Comparison of ENCODE assay signal across 10 cellular contexts in the genomic region with DNA sequence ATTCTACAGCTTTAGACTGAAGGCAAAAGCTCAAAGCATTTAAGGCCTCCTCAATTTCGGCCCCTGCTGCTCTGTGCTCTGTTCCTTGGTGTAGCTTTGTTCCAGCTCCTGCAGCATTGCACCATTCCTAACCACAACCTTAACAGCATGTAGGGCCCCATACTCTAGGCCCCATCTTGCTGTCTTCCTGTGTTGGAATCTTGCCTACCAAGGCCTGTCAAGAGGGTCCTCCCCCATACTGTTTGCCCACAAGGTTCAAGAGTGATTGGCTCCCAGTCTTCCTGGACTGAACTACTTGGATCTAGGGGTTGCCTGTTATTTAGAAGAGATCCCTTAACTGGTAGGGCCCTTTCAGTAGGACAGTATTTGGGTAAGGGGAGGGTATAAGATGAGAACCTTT. TPM values are rescaled to one million over a fixed set of nuclear protein-coding genes. Genes with fewer than 3 reads are reported as not detected.
DNase-seq lines count a peak whose midpoint lies in the region; ATAC-seq and TF ChIP-seq lines count a peak whose summit lies in the region.
"Had no signal": no experiment of that assay in that cellular context is flagged by ENCODE, and none has a peak within 500 bp of the region (broad histone marks: within the 10 kb centered on the region; RNA-seq: fewer than 3 reads in every experiment).

No MANE protein-coding gene starts in this region.

- peak overlapping the region in 1 of 3 donors; percentile 9 for H3K4me3 ChIP-seq in breast epithelium
- H3K4me3 ChIP-seq: SJSA1 had no signal

- peaks cover 90% of the 10 kb centered on the region for H3K36me3 Mint-ChIP-seq in MCF 10A (ENCODE audit: insufficient read depth, unreplicated experiment)
- peaks cover 66% of the 10 kb centered on the region for H3K36me3 Mint-ChIP-seq in effector memory CD8-positive, alpha-beta T cell (ENCODE audit: insufficient read depth)

- H3K4me1 Mint-ChIP-seq in MCF 10A (ENCODE audit: insufficient read depth, unreplicated experiment) = peaks cover 21% of the 10 kb centered on the region
- H3K4me1 Mint-ChIP-seq in effector memory CD8-positive, alpha-beta T cell (ENCODE audit: low read depth in 2 of 2) = peaks cover 45 to 53% of the 10 kb centered on the region in 2 donors
- peaks cover 75% of the 10 kb centered on the region for H3K4me1 Mint-ChIP-seq in stimulated activated naive CD8-positive, alpha-beta T cell treated with anti-CD3 and anti-CD28 coated beads, Interleukin-15, amount 100 ng/mL, for 72 hours

- peaks cover 0 to 6% of the 10 kb centered on the region in 2 donors for H3K4me1 ChIP-seq in breast epithelium

- H3K4me3 Mint-ChIP-seq in MCF 10A (ENCODE audit: unreplicated experiment) = peak overlapping the region; percentile 88
- peak overlapping the region; percentile 53 to 98 for H3K4me3 Mint-ChIP-seq in effector memory CD8-positive, alpha-beta T cell
- H3K4me3 Mint-ChIP-seq in stimulated activated naive CD8-positive, alpha-beta T cell treated with anti-CD3 and anti-CD28 coated beads, Interleukin-15, amount 100 ng/mL, for 72 hours = peak overlapping the region; percentile 98 to 99

- intact Hi-C loops in MCF 10A (cut with micrococcal nuclease) = loop anchor here (5.0 kb wide), 1 partner anchor 80 kb away; no protein-coding TSS in a partner anchor
- intact Hi-C loops in breast epithelium (cut with DNase I; ENCODE audit: low total_unique reads) = no loop called here

- CTCF ChIA-PET in MCF 10A (lab: Yijun Ruan, JAX) = interaction anchor here (0.8 to 7.2 kb wide), 6 partner anchors 11 to 148 kb away, joined by 3 to 59 read pairs (median 12); no protein-coding TSS in a partner anchor

- ATAC-seq in effector memory CD8-positive, alpha-beta T cell (replicated peaks) = no peak
- ATAC-seq in stimulated activated naive CD8-positive, alpha-beta T cell treated with anti-CD3 and anti-CD28 coated beads, Interleukin-15, amount 100 ng/mL, for 72 hours = no peak
- ATAC-seq in HG02763 (IDR thresholded peaks at IDR 0.05; ENCODE audit: unreplicated experiment) = no peak

- no peak overlapping the region for H3K27ac ChIP-seq in breast epithelium
- H3K27ac ChIP-seq: SJSA1 had no signal

- H3K9me3 ChIP-seq in breast epithelium = no peaks in the 10 kb centered on the region
- H3K9me3 ChIP-seq: SJSA1 had no signal

- TF ChIP-seq POLR2A in breast epithelium (IDR thresholded peaks at IDR 0.05) = no peak

- POLR2A ChIA-PET in MCF 10A (lab: Yijun Ruan, JAX) = interaction anchor here (1.3 to 8.4 kb wide), 9 partner anchors 9 to 225 kb away, joined by 4 to 238 read pairs (median 10); partner anchors contain the start of genes CENPV, PIGL and UBB

- H3K36me3 ChIP-seq in breast epithelium = no peaks in the 10 kb centered on the region

- H3K27me3 ChIP-seq in breast epithelium = no peaks in the 10 kb centered on the region
- H3K27me3 ChIP-seq: SJSA1 had no signal

- peak overlapping the region; percentile 63 for H3K27ac Mint-ChIP-seq in MCF 10A (ENCODE audit: low read depth, unreplicated experiment)
- peak overlapping the region; percentile 74 to 99 for H3K27ac Mint-ChIP-seq in effector memory CD8-positive, alpha-beta T cell
- H3K27ac Mint-ChIP-seq in stimulated activated naive CD8-positive, alpha-beta T cell treated with anti-CD3 and anti-CD28 coated beads, Interleukin-15, amount 100 ng/mL, for 72 hours = peak overlapping the region; percentile 82 to 90

- H3K27me3 Mint-ChIP-seq in MCF 10A (ENCODE audit: insufficient read depth, unreplicated experiment) = no peaks in the 10 kb centered on the region
- no peaks in the 10 kb centered on the region for H3K27me3 Mint-ChIP-seq in effector memory CD8-positive, alpha-beta T cell
- no peaks in the 10 kb centered on the region for H3K27me3 Mint-ChIP-seq in stimulated activated naive CD8-positive, alpha-beta T cell treated with anti-CD3 and anti-CD28 coated beads, Interleukin-15, amount 100 ng/mL, for 72 hours

- TF ChIP-seq CTCF in MCF 10A (IDR thresholded peaks at IDR 0.05; ENCODE audit: unreplicated experiment) (no peak), breast epithelium (IDR thresholded peaks at IDR 0.05) (no peak)

- DNase-seq in MCF 10A (ENCODE audit: unreplicated experiment) (peak; percentile 57), breast epithelium (ENCODE audit: low spot score in 2 of 2) (no peak), AG08395 (ENCODE audit: low spot score) (no peak), DMS153 (lab: John Stamatoyannopoulos, UW) (no peak)
- no peak for DNase-seq in effector memory CD8-positive, alpha-beta T cell
- no peak for DNase-seq in stimulated activated naive CD8-positive, alpha-beta T cell treated with anti-CD3 and anti-CD28 coated beads, Interleukin-15, amount 100 ng/mL, for 72 hours
- DNase-seq: effector memory CD4-positive, alpha-beta T cell had no signal

- no TSS peak for BruUV-seq in MCF 10A (replicated peaks; lab: Mats Ljungman, UMichigan)

- H3K9me3 Mint-ChIP-seq in MCF 10A (ENCODE audit: unreplicated experiment) = no peaks in the 10 kb centered on the region
- H3K9me3 Mint-ChIP-seq in effector memory CD8-positive, alpha-beta T cell = no peaks in the 10 kb centered on the region
- H3K9me3 Mint-ChIP-seq in stimulated activated naive CD8-positive, alpha-beta T cell treated with anti-CD3 and anti-CD28 coated beads, Interleukin-15, amount 100 ng/mL, for 72 hours = no peaks in the 10 kb centered on the region

TF ChIP-seq in PFSK-1, 5 proteins besides CTCF, POLR2A, EP300 and RAD21:
- TF ChIP-seq POLR2AphosphoS5 (IDR thresholded peaks at IDR 0.05; ENCODE audit: low read depth, low read length) (peak; percentile 11; the same call in 1 of the 2 replicates), FOXP2 (optimal IDR thresholded peaks at IDR 0.05; ENCODE audit: borderline replicate concordance, extremely low read depth, extremely low read length, insufficient read depth) (no peak), TAF1 (IDR thresholded peaks at IDR 0.05; ENCODE audit: borderline replicate concordance, insufficient read depth, low read length) (no peak)

RNA-seq across cellular contexts. Expression of gene TRPV2, which starts 26.8 kb away (rescaled TPM):
- total RNA-seq in MCF 10A (2022) = not detected in 2 replicates
- total RNA-seq in breast epithelium = 10 to 100 TPM in 2 of 3 donors, 1 to 10 TPM in 1; 6.6 to 14.2 (median 11.3) TPM
- polyA plus RNA-seq in PFSK-1 (2012; ENCODE audit: insufficient read length, low read depth) = 166 TPM

RNA-seq across cellular contexts. Expression of gene LRRC75A, which starts 49.9 kb away (rescaled TPM):
- 0.29 and 0.30 TPM in 2 replicates for total RNA-seq in MCF 10A (2022)
- 1 to 10 TPM; 1.5 to 3.3 (median 1.6) TPM for total RNA-seq in breast epithelium
- polyA plus RNA-seq in PFSK-1 (2012; ENCODE audit: insufficient read length, low read depth) = 3.8 TPM
